In the genomic region with DNA sequence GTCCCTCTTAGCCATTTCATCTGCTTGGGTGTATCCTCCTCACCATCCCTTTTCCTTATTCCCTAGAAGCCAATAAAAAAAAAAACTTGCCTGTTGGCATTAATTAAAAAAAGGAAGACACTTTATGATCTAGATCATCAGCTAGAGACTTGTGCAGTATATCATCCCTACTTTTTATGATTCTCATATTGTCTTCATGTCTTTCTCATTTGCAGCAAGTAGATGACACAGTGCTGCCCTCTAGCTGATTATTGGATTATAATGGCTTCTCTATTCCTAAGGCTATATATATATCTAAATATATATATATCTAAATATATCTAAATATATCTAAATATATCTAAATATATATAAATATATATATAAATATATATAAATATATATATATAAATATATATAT, we compare ENCODE assay signal across 8 cellular contexts.
DNase-seq lines count a peak whose midpoint lies in the region; ATAC-seq and TF ChIP-seq lines count a peak whose summit lies in the region.

No MANE protein-coding gene starts in this region.

- TF ChIP-seq CTCF in AG04449 (IDR thresholded peaks at IDR 0.05; ENCODE audit: insufficient read depth, low read length, missing control alignments) (peak; percentile 23), GM13977 (IDR thresholded peaks at IDR 0.05; ENCODE audit: extremely low read depth, insufficient read depth, missing control alignments) (peak; percentile 60), chondrocyte (IDR thresholded peaks at IDR 0.05) (peak; percentile 77), osteocyte (IDR thresholded peaks at IDR 0.05) (peak; percentile 52)

- H3K4me3 Mint-ChIP-seq in chondrocyte (ENCODE audit: unreplicated experiment) = no peak overlapping the region
- no peak overlapping the region for H3K4me3 Mint-ChIP-seq in osteocyte (ENCODE audit: unreplicated experiment)

- no peak overlapping the region for H4K8ac ChIP-seq in neuronal stem cell (ENCODE audit: low read depth, low read length)

- CTCF ChIA-PET in AG04449 (lab: Yijun Ruan, JAX) = interaction anchor here (0.8 to 3.0 kb wide), 30 partner anchors 9 to 453 kb away, joined by 3 to 16 read pairs (median 4); no protein-coding TSS in a partner anchor

- no peak for ATAC-seq in GM19324 (IDR thresholded peaks at IDR 0.05; ENCODE audit: low FRiP score, unreplicated experiment)

- H3K23ac ChIP-seq in neuronal stem cell (ENCODE audit: low read depth, low read length, poor library complexity) = no peak overlapping the region

- no peak overlapping the region for H2BK120ac ChIP-seq in neuronal stem cell (ENCODE audit: low read depth, low read length)

- H3K14ac ChIP-seq in neuronal stem cell (ENCODE audit: low read length) = no peak overlapping the region

- POLR2A ChIA-PET in AG04449 (lab: Yijun Ruan, JAX) = interaction anchor here (0.6 kb wide), 1 partner anchor 225 kb away, joined by 3 read pairs; no protein-coding TSS in a partner anchor

- DNase-seq in AG04449 (ENCODE audit: low read depth, low spot score) (peak; percentile 7), GM13977 (ENCODE audit: low spot score) (peak; percentile 35), NCI-H460 (ENCODE audit: extremely low read depth, low read depth) (peak; percentile 63), chondrocyte (ENCODE audit: low spot score) (no peak), osteocyte (ENCODE audit: extremely low spot score, unreplicated experiment) (no peak), neuronal stem cell (ENCODE audit: low spot score) (no peak), HPDE6-E6E7 (ENCODE audit: extremely low spot score) (no peak)

- no peak overlapping the region for H3K4ac ChIP-seq in neuronal stem cell (ENCODE audit: low read length)

- no peaks in the 10 kb centered on the region for H3K27me3 ChIP-seq in neuronal stem cell (ENCODE audit: control insufficient read depth in 3 of 3, insufficient read depth in 3 of 3, low read depth in 1 of 3, low read length in 3 of 3)

- no peak overlapping the region for H2BK12ac ChIP-seq in neuronal stem cell (ENCODE audit: low read length)

- H3K27me3 Mint-ChIP-seq in chondrocyte (ENCODE audit: low read depth) (no peaks in the 10 kb centered on the region), osteocyte (ENCODE audit: unreplicated experiment) (no peaks in the 10 kb centered on the region)

- no peak overlapping the region for H2BK5ac ChIP-seq in neuronal stem cell (ENCODE audit: low read length)

- H2AK5ac ChIP-seq in neuronal stem cell (ENCODE audit: low read depth, low read length) = no peak overlapping the region

- H4K91ac ChIP-seq in neuronal stem cell (ENCODE audit: low read depth, low read length, poor library complexity) = no peak overlapping the region

- in situ Hi-C loops in GM13977 (cut with MboI; ENCODE audit: low pct_unique_long_range_greater_than_20kb, low sequenced_read_pairs, unreplicated experiment) = no loop called here

- H3K4me1 Mint-ChIP-seq in chondrocyte (ENCODE audit: low read depth) = peaks cover 32% of the 10 kb centered on the region
- H3K4me1 Mint-ChIP-seq in osteocyte (ENCODE audit: unreplicated experiment) = peaks cover 34% of the 10 kb centered on the region

- no peak overlapping the region for H3K4me2 ChIP-seq in neuronal stem cell (ENCODE audit: insufficient read depth, low read length, poor library complexity, severe bottlenecking)

- H3K4me1 ChIP-seq in neuronal stem cell (ENCODE audit: control insufficient read depth in 2 of 2, insufficient read depth in 1 of 2, low read depth in 1 of 2, low read length in 2 of 2) = peaks cover 0 to 2% of the 10 kb centered on the region in 2 donors

- H2AFZ ChIP-seq in neuronal stem cell (ENCODE audit: low read length) = no peak overlapping the region

- H3K27ac Mint-ChIP-seq in chondrocyte (ENCODE audit: unreplicated experiment) = peak overlapping the region; percentile 62
- peak overlapping the region; percentile 83 for H3K27ac Mint-ChIP-seq in osteocyte (ENCODE audit: unreplicated experiment)

- H2BK15ac ChIP-seq in neuronal stem cell (ENCODE audit: low read length) = no peak overlapping the region

- no peaks in the 10 kb centered on the region for H3K79me1 ChIP-seq in neuronal stem cell (ENCODE audit: low read depth, low read length)

- H3K9ac ChIP-seq in neuronal stem cell (ENCODE audit: low read depth, low read length, poor library complexity) = no peak overlapping the region

- H3K36me3 ChIP-seq in neuronal stem cell (replicated peaks in 1 of 2; ENCODE audit: control insufficient read depth in 2 of 2, insufficient read depth in 2 of 2, low read length in 2 of 2) = no peaks in the 10 kb centered on the region

- no peaks in the 10 kb centered on the region for H3K36me3 Mint-ChIP-seq in chondrocyte (ENCODE audit: low read depth)
- no peaks in the 10 kb centered on the region for H3K36me3 Mint-ChIP-seq in osteocyte (ENCODE audit: unreplicated experiment)

- H3K27ac ChIP-seq in neuronal stem cell (replicated peaks; ENCODE audit: low read length) = no peak overlapping the region

- H3K9me3 ChIP-seq in neuronal stem cell (replicated peaks in 1 of 2; ENCODE audit: control insufficient read depth in 2 of 2, insufficient read depth in 1 of 2, low read depth in 1 of 2, low read length in 2 of 2) = peaks cover 6% of the 10 kb centered on the region in 2 donors

- no peaks in the 10 kb centered on the region for H3K9me3 Mint-ChIP-seq in chondrocyte (ENCODE audit: low read depth)
- no peaks in the 10 kb centered on the region for H3K9me3 Mint-ChIP-seq in osteocyte (ENCODE audit: unreplicated experiment)

- no peak overlapping the region for H3K4me3 ChIP-seq in AG04449 (ENCODE audit: low read depth, low read length)
- no peak overlapping the region for H3K4me3 ChIP-seq in neuronal stem cell (ENCODE audit: low read length in 2 of 2)

- H3K18ac ChIP-seq in neuronal stem cell (ENCODE audit: low read length) = no peak overlapping the region

Comparison
In these comparisons a context has a peak if more than half of its experiments do, and no peak if none do; other contexts are left out.
1. DNase-seq: peak in AG04449 (single experiment), GM13977 (single experiment) and NCI-H460 (single experiment); none in chondrocyte (single experiment), osteocyte (single experiment), neuronal stem cell (single experiment) and HPDE6-E6E7 (single experiment).
2. CTCF ChIP-seq: peak in every context shown above with its lines; median percentile 77 in chondrocyte; 60 in GM13977; 52 in osteocyte; 23 in AG04449.